ENCODE assay signal across 8 cellular contexts in genomic region chr20:33992923-33993799, GRCh38. TPM values are rescaled to one million over a fixed set of nuclear protein-coding genes. Genes with fewer than 3 reads are reported as not detected.
A peak's percentile ranks its signal among the peaks of the same experiment; 100 is the strongest.
DNase-seq lines count a peak whose midpoint lies in the region; ATAC-seq, FAIRE-seq and TF ChIP-seq lines count a peak whose summit lies in the region.

No MANE protein-coding gene starts in this region.

- no peak for FAIRE-seq in small intestine (lab: Jason Lieb, UNC)

- peak overlapping the region; percentile 98 for H3K27ac ChIP-seq in small intestine (ENCODE audit: low read depth in 1 of 2, low read length in 1 of 2)

- CTCF ChIA-PET in WTC11 (lab: Charles Lee), result interaction anchor here (0.6 to 2.3 kb wide), 11 partner anchors 18 to 201 kb away, joined by 3 to 17 read pairs (median 6); partner anchors contain the start of gene EIF2S2

- no peaks in the 10 kb centered on the region for H3K9me3 Mint-ChIP-seq in WTC11

- POLR2A ChIA-PET in WTC11 (lab: Charles Lee), result interaction anchor here (0.7 to 2.1 kb wide), 11 partner anchors 8 to 369 kb away, joined by 3 to 8 read pairs (median 4); partner anchors contain the start of genes CHMP4B and EIF2S2

- TF ChIP-seq CTCF in WTC11 (IDR thresholded peaks at IDR 0.05) (no peak), cardiac fibroblast (IDR thresholded peaks at IDR 0.05; ENCODE audit: low read depth, low read length) (no peak)

- H3K36me3 Mint-ChIP-seq in WTC11, result peaks cover 3% of the 10 kb centered on the region; the same call in 1 of the 2 replicates

- peak overlapping the region; percentile 88 for H3K4me3 Mint-ChIP-seq in WTC11

- no peaks in the 10 kb centered on the region for H3K9me3 ChIP-seq in small intestine (ENCODE audit: control insufficient read depth, low read depth)

- no peaks in the 10 kb centered on the region for H3K27me3 ChIP-seq in small intestine (ENCODE audit: control insufficient read depth in 2 of 2, insufficient read depth in 2 of 2, low read length in 2 of 2)

- in situ Hi-C loops in GM18951 (cut with MboI; ENCODE audit: low sequenced_read_pairs, unreplicated experiment), result no loop called here

- 0 to 1% (median 1%) methylated on average over 45 to 49 of the region's 49 CpGs for WGBS in small intestine, 3 donors

- DNase-seq in AG08396 (ENCODE audit: low spot score), result peak; percentile 97
- DNase-seq in NCI-H2227 treated with DMSO at 0.1 percent for 48 hours (lab: John Stamatoyannopoulos, UW), result peak; percentile 99
- DNase-seq in WTC11 (ENCODE audit: low spot score), result peak; percentile 100
- DNase-seq in cardiac fibroblast (ENCODE audit: low read depth in 2 of 2), result peak; percentile 99 to 100
- DNase-seq in iPS-NIHi11 (ENCODE audit: low spot score), result peak; percentile 96
- DNase-seq in small intestine, result peak; percentile 99

- peak; percentile 74 for ATAC-seq in HG03175 (IDR thresholded peaks at IDR 0.05; ENCODE audit: unreplicated experiment)
- peak; percentile 87 for ATAC-seq in WTC11

- H3K27me3 Mint-ChIP-seq in WTC11 (ENCODE audit: low read depth), result no peaks in the 10 kb centered on the region

- H3K4me1 Mint-ChIP-seq in WTC11, result peaks cover 35% of the 10 kb centered on the region

- peak overlapping the region; percentile 91 to 98 for H3K4me3 ChIP-seq in cardiac fibroblast (replicated peaks in 1 of 2; ENCODE audit: low read depth in 2 of 2, low read length in 2 of 2)
- H3K4me3 ChIP-seq in small intestine (ENCODE audit: low read depth in 1 of 2, low read length in 2 of 2), result peak overlapping the region; percentile 76 to 90

- peaks cover 13 to 19% of the 10 kb centered on the region in 2 donors for H3K4me1 ChIP-seq in small intestine (ENCODE audit: control insufficient read depth in 2 of 2, insufficient read depth in 1 of 2, low read depth in 1 of 2, low read length in 1 of 2)

- TF ChIP-seq POLR2A in GM18951 (IDR thresholded peaks at IDR 0.05; ENCODE audit: extremely low read depth, insufficient read depth, insufficient read length), result peak; percentile 96

- peak overlapping the region; percentile 98 for H3K27ac Mint-ChIP-seq in WTC11

- no peaks in the 10 kb centered on the region for H3K36me3 ChIP-seq in small intestine (ENCODE audit: control insufficient read depth in 2 of 2, insufficient read depth in 2 of 2, low read length in 2 of 2)

TF ChIP-seq in WTC11, 78 proteins besides CTCF, POLR2A, EP300 and RAD21:
- TF ChIP-seq SP1 (CRISPR knock-in tag; conservative IDR thresholded peaks at IDR 0.05) (peak; percentile 71), MAX (CRISPR knock-in tag; IDR thresholded peaks at IDR 0.05) (peak; percentile 83), ETV6 (CRISPR knock-in tag; IDR thresholded peaks at IDR 0.05) (peak; percentile 53; the same call in 1 of the 2 replicates), FOXK1 (CRISPR knock-in tag; IDR thresholded peaks at IDR 0.05) (peak; percentile 45; the same call in 1 of the 2 replicates), RORB (CRISPR knock-in tag; IDR thresholded peaks at IDR 0.05) (no peak), HMGXB4 (CRISPR knock-in tag; IDR thresholded peaks at IDR 0.05) (no peak), SMAD3 (CRISPR knock-in tag; IDR thresholded peaks at IDR 0.05; ENCODE audit: borderline replicate concordance) (peak; percentile 57; the same call in 1 of the 2 replicates), TEAD1 (CRISPR knock-in tag; IDR thresholded peaks at IDR 0.05) (peak; percentile 23; the same call in 1 of the 2 replicates), GABPB1 (CRISPR knock-in tag; IDR thresholded peaks at IDR 0.05) (peak; percentile 48; the same call in 1 of the 2 replicates), ZBTB43 (CRISPR knock-in tag; IDR thresholded peaks at IDR 0.05) (peak; percentile 50; the same call in 1 of the 2 replicates), NFE2L1 (CRISPR knock-in tag; IDR thresholded peaks at IDR 0.05) (peak; percentile 83; the same call in 1 of the 2 replicates), TP53 (CRISPR knock-in tag; IDR thresholded peaks at IDR 0.05) (no peak)

RNA-seq across cellular contexts. Expression of gene RALY, which starts 0.6 kb away (rescaled TPM):
- 157 to 164 TPM (median 157 TPM) in 3 replicates for total RNA-seq in WTC11 (2021)
- polyA plus RNA-seq in small intestine, result 100 to 1,000 TPM; 138 to 166 (median 152) TPM

Comparison
In these comparisons a context has a peak if more than half of its experiments do, and no peak if none do; other contexts are left out.
1. Peak in every context shown above with its lines: DNase-seq, ATAC-seq, H3K4me3 ChIP-seq and H3K27ac ChIP-seq.